8 cellular contexts compared by ENCODE assay signal in the genomic region with DNA sequence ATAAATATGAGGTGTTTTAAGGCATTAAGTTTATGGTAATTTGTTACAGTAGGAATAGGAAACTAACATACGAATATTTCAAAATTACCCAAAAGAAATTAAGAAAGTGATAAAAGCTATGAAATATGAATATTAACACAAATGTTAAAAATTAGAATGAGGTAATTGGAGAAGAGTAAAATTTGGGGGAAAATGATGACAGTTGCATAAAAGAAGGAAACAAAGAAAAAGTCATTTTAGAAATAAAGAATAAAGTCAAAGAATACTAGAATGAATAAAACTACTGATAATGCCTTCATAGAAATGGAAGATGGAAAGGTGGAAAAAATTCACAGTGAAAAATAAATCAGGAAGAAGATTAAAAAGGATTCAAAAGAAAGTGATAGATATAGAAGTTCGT.
"Had no signal": no experiment of that assay in that cellular context is flagged by ENCODE, and none has a peak within 500 bp of the region (broad histone marks: within the 10 kb centered on the region; RNA-seq: fewer than 3 reads in every experiment).

No MANE protein-coding gene starts in this region.

- ATAC-seq: HCT116 had no signal

- H3K9me3 ChIP-seq: HAP-1 had no signal

- H3K36me3 ChIP-seq: HAP-1 had no signal

- H3K9ac ChIP-seq: GM23248 had no signal

- H3K27ac ChIP-seq: GM23248, HL-60 had no signal

- DNase-seq: GM23248, GOT3, H7, HFFc6, KG1 had no signal

- H3K4me3 ChIP-seq: GM23248, HAP-1 had no signal

- H3K4me1 ChIP-seq: HAP-1 had no signal

- H2AFZ ChIP-seq: GM23248 had no signal
